ENCODE assay signal across 26 cellular contexts in the genomic region with DNA sequence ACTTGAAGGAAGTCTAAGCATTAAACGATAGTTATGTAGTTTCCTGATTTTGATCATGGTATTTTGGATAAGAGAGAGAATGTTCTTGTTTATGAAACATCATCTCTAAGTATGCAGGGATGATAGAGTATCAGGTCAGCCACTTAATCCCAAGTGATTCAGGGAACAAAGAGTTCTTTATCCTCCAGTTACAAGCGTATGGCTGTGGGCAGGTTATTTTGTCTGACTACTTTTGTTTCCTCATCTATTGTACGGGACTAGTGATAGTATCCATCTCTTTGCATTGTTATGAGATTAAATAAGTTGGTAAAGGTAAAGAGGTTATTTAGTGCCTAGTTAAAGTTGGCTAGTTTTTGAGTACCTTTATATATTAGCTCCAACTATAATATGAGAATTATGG.
"Had no signal": no experiment of that assay in that cellular context is flagged by ENCODE, and none has a peak within 500 bp of the region (broad histone marks: within the 10 kb centered on the region; RNA-seq: fewer than 3 reads in every experiment).

No MANE protein-coding gene starts in this region.

- DNase-seq: nephron progenitor cell; occipital lobe; ovary; posterior cingulate gyrus; psoas muscle; right cardiac atrium; right lobe of liver; sigmoid colon; small intestine; stimulated activated CD4-positive, alpha-beta T cell treated with anti-CD3 and anti-CD28 coated beads, Interleukin-15, amount 100 ng/mL, for 24 hours; stimulated activated CD4-positive, alpha-beta T cell treated with anti-CD3 and anti-CD28 coated beads, Interleukin-2, amount 100 ng/mL, for 24 hours; stimulated activated CD4-positive, alpha-beta T cell treated with anti-CD3 and anti-CD28 coated beads, Interleukin-2, amount 100 ng/mL, for 48 hours; stimulated activated CD4-positive, alpha-beta T cell treated with anti-CD3 and anti-CD28 coated beads, Interleukin-4, amount 100 ng/mL, for 24 hours; stimulated activated naive B cell treated with anti-CD40 and anti-IgM and Interleukin-4, amounts not matched to agents 10 μg/mL and 1 μg/mL and 100 μg/mL, for 72 hours; stimulated activated naive CD4-positive, alpha-beta T cell treated with Interleukin-2 at 50 U/mL for 16 hours; stomach; thyroid gland; trophoblast cell had no signal

- H3K27me3 ChIP-seq: ovary, right lobe of liver, sigmoid colon, stomach, thyroid gland, tibial nerve, upper lobe of left lung, vagina had no signal

- H3K4me1 ChIP-seq: parathyroid adenoma, psoas muscle, right lobe of liver, sigmoid colon, stomach, thyroid gland, tibial nerve, upper lobe of left lung, vagina had no signal

- ATAC-seq: natural killer cell treated with Interleukin-12 subunit alpha and Interleukin-12 subunit beta and Interleukin-15 and Interleukin-18, amount 100 ng/mL, for 72 hours; psoas muscle; right cardiac atrium; right lobe of liver; stimulated activated effector memory CD8-positive, alpha-beta T cell treated with anti-CD3 and anti-CD28 coated beads, Interleukin-12 subunit alpha, Interleukin-12 subunit beta, amount 100 ng/mL, for 72 hours; stimulated activated naive B cell treated with anti-CD40 and anti-IgM and Interleukin-4, amounts not matched to agents 10 μg/mL and 1 μg/mL and 100 μg/mL, for 72 hours had no signal

- H3K4me3 ChIP-seq: ovary, psoas muscle, right lobe of liver, sigmoid colon, stomach, thoracic aorta, thyroid gland, tibial nerve, upper lobe of left lung, vagina had no signal

- FAIRE-seq: small intestine, urothelium cell line had no signal

- H3K9me3 ChIP-seq: ovary, psoas muscle, right lobe of liver, stomach, thoracic aorta, thyroid gland, tibial nerve, upper lobe of left lung, vagina had no signal

- H3K27ac ChIP-seq: ovary, parathyroid adenoma, psoas muscle, right lobe of liver, sigmoid colon, stomach, thoracic aorta, thyroid gland, tibial nerve, upper lobe of left lung, vagina had no signal
